In the genomic region with DNA sequence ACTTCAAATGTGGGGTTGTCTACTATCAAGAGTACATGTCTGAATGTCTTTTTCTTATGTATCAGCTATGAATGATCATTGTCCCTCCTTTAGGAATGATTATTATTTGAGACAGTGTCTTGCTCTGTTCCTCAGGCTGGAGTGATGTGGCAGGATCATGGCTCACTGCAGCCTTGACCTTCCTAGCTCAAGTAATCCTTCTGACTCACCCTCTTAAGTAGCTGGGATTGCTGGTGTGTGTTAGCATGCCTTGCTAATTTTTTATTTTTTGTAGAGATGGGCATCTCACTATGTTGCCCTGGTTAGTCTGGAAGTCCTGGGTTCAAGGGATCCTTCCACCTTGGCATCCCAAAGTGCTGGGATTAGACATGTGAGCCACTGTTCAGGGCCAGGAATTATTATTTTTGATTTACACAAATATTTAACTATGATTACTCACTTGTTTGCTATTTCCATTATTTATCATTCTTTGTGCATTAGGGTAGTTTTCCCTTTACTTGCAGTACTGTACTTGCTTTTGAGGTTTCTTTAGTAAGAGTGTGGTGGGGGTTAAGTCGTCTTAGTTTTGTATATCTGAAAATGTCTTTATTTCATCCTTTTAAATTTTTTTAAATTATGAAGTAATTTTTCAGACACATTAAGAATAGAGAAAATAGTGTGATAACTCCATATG, we compare ENCODE assay signal across 2 cellular contexts.
TF ChIP-seq lines count a peak whose summit lies in the region.

No MANE protein-coding gene starts in this region.

TF ChIP-seq in SK-N-SH treated with all-trans-retinoic acid at 6 μM for 48 hours, 23 proteins besides CTCF, POLR2A, EP300 and RAD21 (continued from another document and continues in another):
- TF ChIP-seq, protein P1, sequence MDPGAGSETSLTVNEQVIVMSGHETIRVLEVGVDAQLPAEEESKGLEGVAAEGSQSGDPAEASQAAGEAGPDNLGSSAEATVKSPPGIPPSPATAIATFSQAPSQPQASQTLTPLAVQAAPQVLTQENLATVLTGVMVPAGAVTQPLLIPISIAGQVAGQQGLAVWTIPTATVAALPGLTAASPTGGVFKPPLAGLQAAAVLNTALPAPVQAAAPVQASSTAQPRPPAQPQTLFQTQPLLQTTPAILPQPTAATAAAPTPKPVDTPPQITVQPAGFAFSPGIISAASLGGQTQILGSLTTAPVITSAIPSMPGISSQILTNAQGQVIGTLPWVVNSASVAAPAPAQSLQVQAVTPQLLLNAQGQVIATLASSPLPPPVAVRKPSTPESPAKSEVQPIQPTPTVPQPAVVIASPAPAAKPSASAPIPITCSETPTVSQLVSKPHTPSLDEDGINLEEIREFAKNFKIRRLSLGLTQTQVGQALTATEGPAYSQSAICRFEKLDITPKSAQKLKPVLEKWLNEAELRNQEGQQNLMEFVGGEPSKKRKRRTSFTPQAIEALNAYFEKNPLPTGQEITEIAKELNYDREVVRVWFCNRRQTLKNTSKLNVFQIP (CRISPR knock-in tag; IDR thresholded peaks at IDR 0.05; ENCODE audit: borderline replicate concordance, low read depth) = no peak
- TF ChIP-seq, protein P2, sequence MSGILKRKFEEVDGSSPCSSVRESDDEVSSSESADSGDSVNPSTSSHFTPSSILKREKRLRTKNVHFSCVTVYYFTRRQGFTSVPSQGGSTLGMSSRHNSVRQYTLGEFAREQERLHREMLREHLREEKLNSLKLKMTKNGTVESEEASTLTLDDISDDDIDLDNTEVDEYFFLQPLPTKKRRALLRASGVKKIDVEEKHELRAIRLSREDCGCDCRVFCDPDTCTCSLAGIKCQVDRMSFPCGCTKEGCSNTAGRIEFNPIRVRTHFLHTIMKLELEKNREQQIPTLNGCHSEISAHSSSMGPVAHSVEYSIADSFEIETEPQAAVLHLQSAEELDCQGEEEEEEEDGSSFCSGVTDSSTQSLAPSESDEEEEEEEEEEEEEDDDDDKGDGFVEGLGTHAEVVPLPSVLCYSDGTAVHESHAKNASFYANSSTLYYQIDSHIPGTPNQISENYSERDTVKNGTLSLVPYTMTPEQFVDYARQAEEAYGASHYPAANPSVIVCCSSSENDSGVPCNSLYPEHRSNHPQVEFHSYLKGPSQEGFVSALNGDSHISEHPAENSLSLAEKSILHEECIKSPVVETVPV (CRISPR knock-in tag; IDR thresholded peaks at IDR 0.05) = no peak
- TF ChIP-seq TCF4 (CRISPR knock-in tag; IDR thresholded peaks at IDR 0.05; ENCODE audit: borderline replicate concordance) (no peak), ESRRG (CRISPR knock-in tag; IDR thresholded peaks at IDR 0.05) (no peak), SNAI2 (CRISPR knock-in tag; IDR thresholded peaks at IDR 0.05) (no peak), TOX (CRISPR knock-in tag; IDR thresholded peaks at IDR 0.05; ENCODE audit: borderline replicate concordance) (no peak), ZNF8 (CRISPR knock-in tag; IDR thresholded peaks at IDR 0.05) (no peak), ZC3H10 (CRISPR knock-in tag; IDR thresholded peaks at IDR 0.05) (no peak), ZFP3 (CRISPR knock-in tag; IDR thresholded peaks at IDR 0.05) (no peak), ZNF70 (CRISPR knock-in tag; IDR thresholded peaks at IDR 0.05) (no peak), ZNF565 (CRISPR knock-in tag; conservative IDR thresholded peaks at IDR 0.05; ENCODE audit: low read depth) (no peak), GLIS3 (CRISPR knock-in tag; IDR thresholded peaks at IDR 0.05) (no peak), PPARA (CRISPR knock-in tag; IDR thresholded peaks at IDR 0.05; ENCODE audit: borderline replicate concordance) (no peak), ARNTL (CRISPR knock-in tag; IDR thresholded peaks at IDR 0.05; ENCODE audit: borderline replicate concordance, low read depth) (no peak), RARB (CRISPR knock-in tag; IDR thresholded peaks at IDR 0.05) (no peak)
- TF ChIP-seq, protein P3, sequence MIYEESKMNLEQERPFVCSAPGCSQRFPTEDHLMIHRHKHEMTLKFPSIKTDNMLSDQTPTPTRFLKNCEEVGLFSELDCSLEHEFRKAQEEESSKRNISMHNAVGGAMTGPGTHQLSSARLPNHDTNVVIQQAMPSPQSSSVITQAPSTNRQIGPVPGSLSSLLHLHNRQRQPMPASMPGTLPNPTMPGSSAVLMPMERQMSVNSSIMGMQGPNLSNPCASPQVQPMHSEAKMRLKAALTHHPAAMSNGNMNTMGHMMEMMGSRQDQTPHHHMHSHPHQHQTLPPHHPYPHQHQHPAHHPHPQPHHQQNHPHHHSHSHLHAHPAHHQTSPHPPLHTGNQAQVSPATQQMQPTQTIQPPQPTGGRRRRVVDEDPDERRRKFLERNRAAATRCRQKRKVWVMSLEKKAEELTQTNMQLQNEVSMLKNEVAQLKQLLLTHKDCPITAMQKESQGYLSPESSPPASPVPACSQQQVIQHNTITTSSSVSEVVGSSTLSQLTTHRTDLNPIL (CRISPR knock-in tag; IDR thresholded peaks at IDR 0.05; ENCODE audit: low read depth) = no peak
- TF ChIP-seq, protein P4, sequence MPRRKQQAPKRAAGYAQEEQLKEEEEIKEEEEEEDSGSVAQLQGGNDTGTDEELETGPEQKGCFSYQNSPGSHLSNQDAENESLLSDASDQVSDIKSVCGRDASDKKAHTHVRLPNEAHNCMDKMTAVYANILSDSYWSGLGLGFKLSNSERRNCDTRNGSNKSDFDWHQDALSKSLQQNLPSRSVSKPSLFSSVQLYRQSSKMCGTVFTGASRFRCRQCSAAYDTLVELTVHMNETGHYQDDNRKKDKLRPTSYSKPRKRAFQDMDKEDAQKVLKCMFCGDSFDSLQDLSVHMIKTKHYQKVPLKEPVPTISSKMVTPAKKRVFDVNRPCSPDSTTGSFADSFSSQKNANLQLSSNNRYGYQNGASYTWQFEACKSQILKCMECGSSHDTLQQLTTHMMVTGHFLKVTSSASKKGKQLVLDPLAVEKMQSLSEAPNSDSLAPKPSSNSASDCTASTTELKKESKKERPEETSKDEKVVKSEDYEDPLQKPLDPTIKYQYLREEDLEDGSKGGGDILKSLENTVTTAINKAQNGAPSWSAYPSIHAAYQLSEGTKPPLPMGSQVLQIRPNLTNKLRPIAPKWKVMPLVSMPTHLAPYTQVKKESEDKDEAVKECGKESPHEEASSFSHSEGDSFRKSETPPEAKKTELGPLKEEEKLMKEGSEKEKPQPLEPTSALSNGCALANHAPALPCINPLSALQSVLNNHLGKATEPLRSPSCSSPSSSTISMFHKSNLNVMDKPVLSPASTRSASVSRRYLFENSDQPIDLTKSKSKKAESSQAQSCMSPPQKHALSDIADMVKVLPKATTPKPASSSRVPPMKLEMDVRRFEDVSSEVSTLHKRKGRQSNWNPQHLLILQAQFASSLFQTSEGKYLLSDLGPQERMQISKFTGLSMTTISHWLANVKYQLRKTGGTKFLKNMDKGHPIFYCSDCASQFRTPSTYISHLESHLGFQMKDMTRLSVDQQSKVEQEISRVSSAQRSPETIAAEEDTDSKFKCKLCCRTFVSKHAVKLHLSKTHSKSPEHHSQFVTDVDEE (CRISPR knock-in tag; IDR thresholded peaks at IDR 0.05) = no peak

TF ChIP-seq in SK-N-SH, 30 proteins besides CTCF, POLR2A, EP300 and RAD21 (continued from another document):
- TF ChIP-seq, protein P5, sequence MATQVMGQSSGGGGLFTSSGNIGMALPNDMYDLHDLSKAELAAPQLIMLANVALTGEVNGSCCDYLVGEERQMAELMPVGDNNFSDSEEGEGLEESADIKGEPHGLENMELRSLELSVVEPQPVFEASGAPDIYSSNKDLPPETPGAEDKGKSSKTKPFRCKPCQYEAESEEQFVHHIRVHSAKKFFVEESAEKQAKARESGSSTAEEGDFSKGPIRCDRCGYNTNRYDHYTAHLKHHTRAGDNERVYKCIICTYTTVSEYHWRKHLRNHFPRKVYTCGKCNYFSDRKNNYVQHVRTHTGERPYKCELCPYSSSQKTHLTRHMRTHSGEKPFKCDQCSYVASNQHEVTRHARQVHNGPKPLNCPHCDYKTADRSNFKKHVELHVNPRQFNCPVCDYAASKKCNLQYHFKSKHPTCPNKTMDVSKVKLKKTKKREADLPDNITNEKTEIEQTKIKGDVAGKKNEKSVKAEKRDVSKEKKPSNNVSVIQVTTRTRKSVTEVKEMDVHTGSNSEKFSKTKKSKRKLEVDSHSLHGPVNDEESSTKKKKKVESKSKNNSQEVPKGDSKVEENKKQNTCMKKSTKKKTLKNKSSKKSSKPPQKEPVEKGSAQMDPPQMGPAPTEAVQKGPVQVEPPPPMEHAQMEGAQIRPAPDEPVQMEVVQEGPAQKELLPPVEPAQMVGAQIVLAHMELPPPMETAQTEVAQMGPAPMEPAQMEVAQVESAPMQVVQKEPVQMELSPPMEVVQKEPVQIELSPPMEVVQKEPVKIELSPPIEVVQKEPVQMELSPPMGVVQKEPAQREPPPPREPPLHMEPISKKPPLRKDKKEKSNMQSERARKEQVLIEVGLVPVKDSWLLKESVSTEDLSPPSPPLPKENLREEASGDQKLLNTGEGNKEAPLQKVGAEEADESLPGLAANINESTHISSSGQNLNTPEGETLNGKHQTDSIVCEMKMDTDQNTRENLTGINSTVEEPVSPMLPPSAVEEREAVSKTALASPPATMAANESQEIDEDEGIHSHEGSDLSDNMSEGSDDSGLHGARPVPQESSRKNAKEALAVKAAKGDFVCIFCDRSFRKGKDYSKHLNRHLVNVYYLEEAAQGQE (IDR thresholded peaks at IDR 0.05; ENCODE audit: low read depth, low read length) = no peak
- TF ChIP-seq RXRA (IDR thresholded peaks at IDR 0.05; ENCODE audit: borderline replicate concordance, low read depth) = no peak
- TF ChIP-seq GATA2 (CRISPR knock-in tag; IDR thresholded peaks at IDR 0.05) = no peak
- TF ChIP-seq RCOR1 (IDR thresholded peaks at IDR 0.05; ENCODE audit: low read length) = no peak
- TF ChIP-seq TEAD4 (IDR thresholded peaks at IDR 0.05; ENCODE audit: borderline replicate concordance, insufficient read depth) = no peak
- TF ChIP-seq FOXM1 (IDR thresholded peaks at IDR 0.05; ENCODE audit: low read depth) = no peak
- TF ChIP-seq, protein P6, sequence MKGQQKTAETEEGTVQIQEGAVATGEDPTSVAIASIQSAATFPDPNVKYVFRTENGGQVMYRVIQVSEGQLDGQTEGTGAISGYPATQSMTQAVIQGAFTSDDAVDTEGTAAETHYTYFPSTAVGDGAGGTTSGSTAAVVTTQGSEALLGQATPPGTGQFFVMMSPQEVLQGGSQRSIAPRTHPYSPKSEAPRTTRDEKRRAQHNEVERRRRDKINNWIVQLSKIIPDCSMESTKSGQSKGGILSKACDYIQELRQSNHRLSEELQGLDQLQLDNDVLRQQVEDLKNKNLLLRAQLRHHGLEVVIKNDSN (IDR thresholded peaks at IDR 0.05; ENCODE audit: borderline replicate concordance, low read depth) = no peak
- no peak for TF ChIP-seq NRF1 (IDR thresholded peaks at IDR 0.05; ENCODE audit: low read depth, low read length)
- no peak for TF ChIP-seq GABPA (IDR thresholded peaks at IDR 0.05; ENCODE audit: low read depth)
- TF ChIP-seq FOXJ3 (CRISPR knock-in tag; IDR thresholded peaks at IDR 0.05) = no peak
